Comparison of ENCODE assay signal across 23 cellular contexts in genomic region chr2:85213404-85213803, GRCh38.
DNase-seq lines count a peak whose midpoint lies in the region; ATAC-seq and TF ChIP-seq lines count a peak whose summit lies in the region.
"Had no signal": no experiment of that assay in that cellular context is flagged by ENCODE, and none has a peak within 500 bp of the region (broad histone marks: within the 10 kb centered on the region; RNA-seq: fewer than 3 reads in every experiment).

No MANE protein-coding gene starts in this region.

- no peaks in the 10 kb centered on the region for H3K9me3 Mint-ChIP-seq in nephron
- H3K9me3 Mint-ChIP-seq: CD4-positive, alpha-beta memory T cell had no signal

- peaks cover 26 to 42% (median 41%) of the 10 kb centered on the region in 3 donors for H3K4me1 ChIP-seq in skeletal muscle tissue (ENCODE audit: control insufficient read depth in 3 of 3, insufficient read depth in 3 of 3, low read length in 3 of 3)
- no peaks in the 10 kb centered on the region for H3K4me1 ChIP-seq in adrenal gland (replicated peaks in 1 of 2)
- H3K4me1 ChIP-seq: Caco-2 had no signal

- peak overlapping the region in 1 of 3 experiments; percentile 15 for H3K4me3 Mint-ChIP-seq in nephron
- H3K4me3 Mint-ChIP-seq: CD4-positive, alpha-beta memory T cell had no signal

- peak overlapping the region; percentile 19 to 98 (median 97) for H3K27ac Mint-ChIP-seq in nephron
- H3K27ac Mint-ChIP-seq: CD4-positive, alpha-beta memory T cell had no signal

- H3K36me3 Mint-ChIP-seq in nephron (ENCODE audit: low read depth) = no peaks in the 10 kb centered on the region
- H3K36me3 Mint-ChIP-seq: CD4-positive, alpha-beta memory T cell had no signal

- ATAC-seq in GM19397 (IDR thresholded peaks at IDR 0.05; ENCODE audit: unreplicated experiment) = no peak
- ATAC-seq: HCT116 had no signal

- intact Hi-C loops in adrenal gland (cut with DNase I) = no loop called here

- no peaks in the 10 kb centered on the region for H3K27me3 ChIP-seq in skeletal muscle tissue (ENCODE audit: control insufficient read depth in 3 of 3, insufficient read depth in 3 of 3, low read length in 3 of 3)
- H3K27me3 ChIP-seq in adrenal gland = no peaks in the 10 kb centered on the region
- H3K27me3 ChIP-seq: BE2C had no signal

- 72 to 86% (median 81%) methylated on average over 2 of the region's 2 CpGs for WGBS in adrenal gland, 4 donors

- H3K27ac ChIP-seq in skeletal muscle tissue (ENCODE audit: low read depth, low read length) (peak overlapping the region; percentile 92), adrenal gland (no peak overlapping the region)
- H3K27ac ChIP-seq: GM23248, SK-N-MC had no signal

- H3K9ac ChIP-seq in skeletal muscle tissue (ENCODE audit: low read depth in 1 of 3, low read length in 3 of 3) = peak overlapping the region in 2 of 3 donors; percentile 63 to 69
- H3K9ac ChIP-seq: GM23248 had no signal

- TF ChIP-seq POLR2A in adrenal gland (IDR thresholded peaks at IDR 0.05) = no peak

- DNase-seq in G401 (ENCODE audit: low spot score) (peak; percentile 7), cerebellum (ENCODE audit: low spot score) (peak; percentile 28), NCI-H345 (lab: John Stamatoyannopoulos, UW) (no peak), adrenal gland (no peak)
- DNase-seq: BE2C; Caco-2; CD4-positive, alpha-beta memory T cell; DMS 273 treated with DMSO at 0.1 percent for 48 hours; DMS79 treated with DMSO at 0.1 percent for 48 hours; GM23248; KBM-7; NCI-H1105 treated with DMSO at 0.1 percent for 48 hours; NCI-H1694; NCI-H2081; NCI-H2171; NCI-H524 treated with DMSO at 0.1 percent for 48 hours; NCI-H82; SHP77 treated with DMSO at 0.1 percent for 48 hours had no signal

- H3K36me3 ChIP-seq in skeletal muscle tissue (ENCODE audit: control insufficient read depth in 3 of 3, insufficient read depth in 3 of 3, low read length in 3 of 3) (no peaks in the 10 kb centered on the region), adrenal gland (replicated peaks in 1 of 2) (no peaks in the 10 kb centered on the region)
- H3K36me3 ChIP-seq: BE2C had no signal

- peak overlapping the region; percentile 3 to 56 (median 44) for H3K4me3 ChIP-seq in skeletal muscle tissue (ENCODE audit: low read length in 3 of 3)
- no peak overlapping the region for H3K4me3 ChIP-seq in adrenal gland
- H3K4me3 ChIP-seq: GM23248, SK-N-MC had no signal

- H3K4me1 Mint-ChIP-seq in nephron = peaks cover 82% of the 10 kb centered on the region
- H3K4me1 Mint-ChIP-seq: CD4-positive, alpha-beta memory T cell had no signal

- no peaks in the 10 kb centered on the region for H3K27me3 Mint-ChIP-seq in nephron (ENCODE audit: low read depth)

- no peaks in the 10 kb centered on the region for H3K9me3 ChIP-seq in skeletal muscle tissue (ENCODE audit: control insufficient read depth in 3 of 3, low read length in 3 of 3)
- no peaks in the 10 kb centered on the region for H3K9me3 ChIP-seq in adrenal gland (replicated peaks in 1 of 3)
- H3K9me3 ChIP-seq: BE2C, Caco-2 had no signal

- no peak for TF ChIP-seq CTCF in nephron (IDR thresholded peaks at IDR 0.05; ENCODE audit: unreplicated experiment in 3 of 3)
- no peak for TF ChIP-seq CTCF in adrenal gland (IDR thresholded peaks at IDR 0.05)

- in situ Hi-C loops in G401 (cut with HindIII; ENCODE audit: low sequenced_read_pairs) = no loop called here

Comparison
In these comparisons a context has a peak if more than half of its experiments do, and no peak if none do; other contexts are left out.
1. DNase-seq: peak in G401 (single experiment) and cerebellum (single experiment); none in NCI-H345 (single experiment) and adrenal gland (0 of 7).
2. H3K4me3 ChIP-seq: peak in skeletal muscle tissue (3 of 3); none in adrenal gland (0 of 4).